In genomic region chr14:34069854-34070582, GRCh38 we compare ENCODE assay signal across 22 cellular contexts.
"Had no signal": no experiment of that assay in that cellular context is flagged by ENCODE, and none has a peak within 500 bp of the region (broad histone marks: within the 10 kb centered on the region; RNA-seq: fewer than 3 reads in every experiment).

No MANE protein-coding gene starts in this region.

- H3K27me3 ChIP-seq: cardiac muscle cell, neural progenitor cell, sigmoid colon, testis, upper lobe of left lung had no signal

- H3K4me2 ChIP-seq: neural progenitor cell, smooth muscle cell had no signal

- ATAC-seq: activated CD4-positive, alpha-beta T cell treated with anti-CD3 and anti-CD28 coated beads for 36 hours; activated T-cell treated with anti-CD3 and anti-CD28 coated beads, Interleukin-2, amount 50 U/mL, for 4 hours; left lobe of liver; naive thymus-derived CD8-positive, alpha-beta T cell had no signal

- DNase-seq: activated B cell treated with CpG ODN at 0.5 μM for 24 hours; activated CD4-positive, alpha-beta T cell treated with anti-CD3 and anti-CD28 coated beads for 36 hours; activated CD4-positive, alpha-beta T cell treated with anti-CD3 and anti-CD28 coated beads, Interleukin-2, amount 50 U/mL, for 4 hours; activated CD8-positive, alpha-beta memory T cell treated with anti-CD3 and anti-CD28 coated beads for 24 hours; activated CD8-positive, alpha-beta memory T cell treated with anti-CD3 and anti-CD28 coated beads, Interleukin-2, amount 50 U/mL, for 4 hours; activated naive CD4-positive, alpha-beta T cell; activated T-cell treated with anti-CD3 and anti-CD28 coated beads, Interleukin-2, amount 50 U/mL, for 4 hours; effector CD4-positive, alpha-beta T cell; kidney; naive thymus-derived CD8-positive, alpha-beta T cell; posterior cingulate gyrus; sigmoid colon; stimulated activated CD4-positive, alpha-beta T cell treated with anti-CD3 and anti-CD28 coated beads, Interleukin-15, amount 100 ng/mL, for 24 hours; stimulated activated CD8-positive, alpha-beta memory T cell treated with anti-CD3 and anti-CD28 coated beads, Interleukin-4, amount 100 ng/mL, for 48 hours; stimulated activated naive CD4-positive, alpha-beta T cell; T-helper 9 cell; testis; upper lobe of left lung had no signal

- H3K27ac ChIP-seq: cardiac muscle cell, neural progenitor cell, sigmoid colon, testis, upper lobe of left lung had no signal

- H3K4me1 ChIP-seq: neural progenitor cell, testis, upper lobe of left lung had no signal

- H3K9ac ChIP-seq: neural progenitor cell had no signal

- H3K36me3 ChIP-seq: cardiac muscle cell, neural progenitor cell, sigmoid colon, upper lobe of left lung had no signal

- H2AFZ ChIP-seq: neural progenitor cell had no signal

- H3K9me3 ChIP-seq: sigmoid colon, testis had no signal

- H3K4me3 ChIP-seq: cardiac muscle cell, neural progenitor cell, sigmoid colon, smooth muscle cell, testis, upper lobe of left lung had no signal
